Comparison of ENCODE assay signal across 8 cellular contexts in genomic region chr6:82251942-82252341, GRCh38. TPM values are rescaled to one million over a fixed set of nuclear protein-coding genes. Genes with fewer than 3 reads are reported as not detected.
A peak's percentile ranks its signal among the peaks of the same experiment; 100 is the strongest.
DNase-seq lines count a peak whose midpoint lies in the region; ATAC-seq and TF ChIP-seq lines count a peak whose summit lies in the region.

No MANE protein-coding gene starts in this region.

- ATAC-seq in omental fat pad (ENCODE audit: low FRiP score) (no peak), GM19455 (IDR thresholded peaks at IDR 0.05; ENCODE audit: unreplicated experiment) (no peak), HG03469 (IDR thresholded peaks at IDR 0.05; ENCODE audit: unreplicated experiment) (no peak)

- H3K9me3 ChIP-seq in Peyer's patch (no peaks in the 10 kb centered on the region), tibial nerve (no peaks in the 10 kb centered on the region)

- TF ChIP-seq EP300 in tibial nerve (IDR thresholded peaks at IDR 0.05): no peak

- peak; percentile 48 for DNase-seq in AG20443 (ENCODE audit: low spot score)
- peak; percentile 15 for DNase-seq in H4 (ENCODE audit: low spot score)
- DNase-seq in Peyer's patch: no peak
- peak; percentile 62 for DNase-seq in fibroblast of mammary gland (ENCODE audit: low read depth)
- no peak for DNase-seq in tibial nerve (ENCODE audit: low spot score in 2 of 2)
- no peak for DNase-seq in omental fat pad (ENCODE audit: low spot score)

- TF ChIP-seq CTCF in Peyer's patch (IDR thresholded peaks at IDR 0.05) (peak in 5 of 6 experiments; percentile 9 to 46 (median 42)), fibroblast of mammary gland (conservative IDR thresholded peaks at IDR 0.05; ENCODE audit: control insufficient read depth, insufficient read depth, low read depth, low read length) (peak; percentile 48), tibial nerve (IDR thresholded peaks at IDR 0.05) (peak; percentile 18 to 47 (median 35)), omental fat pad (IDR thresholded peaks at IDR 0.05) (no peak)

- TF ChIP-seq POLR2A in Peyer's patch (IDR thresholded peaks at IDR 0.05): no peak
- no peak for TF ChIP-seq POLR2A in tibial nerve (IDR thresholded peaks at IDR 0.05)

- no peak overlapping the region for H3K27ac ChIP-seq in Peyer's patch
- H3K27ac ChIP-seq in tibial nerve: no peak overlapping the region

- H3K4me1 ChIP-seq in Peyer's patch (peaks cover 0 to 8% (median 2%) of the 10 kb centered on the region in 4 donors), tibial nerve (peaks cover 0 to 11% (median 2%) of the 10 kb centered on the region in 4 donors)

- H3K27me3 ChIP-seq in Peyer's patch (no peaks in the 10 kb centered on the region), tibial nerve (no peaks in the 10 kb centered on the region)

- H3K4me3 ChIP-seq in Peyer's patch (no peak overlapping the region), fibroblast of mammary gland (ENCODE audit: control insufficient read depth, low read depth, low read length) (no peak overlapping the region), tibial nerve (no peak overlapping the region)

- no peaks in the 10 kb centered on the region for H3K36me3 ChIP-seq in Peyer's patch
- no peaks in the 10 kb centered on the region for H3K36me3 ChIP-seq in tibial nerve

RNA-seq across cellular contexts. Expression of gene IBTK, which starts 4.4 kb away (rescaled TPM):
- 12.9 and 16.2 TPM in 2 replicates for total RNA-seq in H4 (2014; rRNA removed; shearing (Covaris generic))
- total RNA-seq in Peyer's patch (10 to 100 TPM; 30.3 to 45.2 (median 35.9) TPM), tibial nerve (10 to 100 TPM; 26.9 to 34.1 (median 30.2) TPM), omental fat pad (10 to 100 TPM; 24.1 to 33.5 (median 27.9) TPM)

Comparison
In these comparisons a context has a peak if more than half of its experiments do, and no peak if none do; other contexts are left out.
1. DNase-seq: peak in AG20443 (single experiment), H4 (single experiment) and fibroblast of mammary gland (single experiment); none in Peyer's patch (0 of 3), tibial nerve (0 of 2) and omental fat pad (single experiment).
2. CTCF ChIP-seq: peak in Peyer's patch (5 of 6), fibroblast of mammary gland (single experiment) and tibial nerve (5 of 5); none in omental fat pad (0 of 3).